Comparison of ENCODE assay signal across 7 cellular contexts in the genomic region with DNA sequence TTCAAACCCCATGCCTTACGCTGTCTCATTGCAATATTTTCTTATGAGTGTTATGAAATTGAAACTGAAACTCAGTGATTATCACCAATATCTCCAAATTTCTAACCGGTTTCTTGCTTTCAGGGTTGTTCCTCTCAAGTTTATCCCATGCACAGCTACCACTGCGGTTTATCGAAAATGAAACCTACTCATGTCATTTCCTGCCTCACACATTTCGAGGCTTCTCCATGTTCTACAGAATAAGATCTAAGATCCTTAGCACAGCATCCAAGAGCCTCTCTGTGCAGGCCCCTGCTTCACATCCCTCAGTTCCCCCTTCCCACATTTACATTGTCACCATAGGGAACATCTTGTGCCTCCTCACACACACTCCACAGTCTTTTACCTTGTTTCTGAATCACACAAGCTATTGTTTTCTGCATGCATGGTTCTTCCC. TPM values are rescaled to one million over a fixed set of nuclear protein-coding genes. Genes with fewer than 3 reads are reported as not detected.
DNase-seq lines count a peak whose midpoint lies in the region; ATAC-seq and TF ChIP-seq lines count a peak whose summit lies in the region.

No MANE protein-coding gene starts in this region.

- DNase-seq in GM19240 (ENCODE audit: insufficient read length, low spot score) (peak; percentile 11), T-helper 17 cell (peak in 1 of 3 donors; percentile 20), left cardiac atrium (no peak), testis (no peak), anterior cingulate cortex (lab: John Stamatoyannopoulos, UW) (no peak)
- DNase-seq in effector CD8-positive, alpha-beta T cell (lab: John Stamatoyannopoulos, UW): no peak

- 89 to 90% methylated on average over 5 of the region's 5 CpGs for WGBS in testis, 2 donors

- H3K4me3 ChIP-seq in testis: no peak overlapping the region

- no peak for TF ChIP-seq POLR2A in testis (IDR thresholded peaks at IDR 0.05)

- H3K27ac Mint-ChIP-seq in T-helper 17 cell: peak overlapping the region; percentile 92

- H3K27ac ChIP-seq in testis: no peak overlapping the region

- no peaks in the 10 kb centered on the region for H3K27me3 ChIP-seq in testis

- H3K4me1 Mint-ChIP-seq in T-helper 17 cell: peaks cover 24% of the 10 kb centered on the region

- H3K4me3 Mint-ChIP-seq in T-helper 17 cell: peak overlapping the region; percentile 83

- TF ChIP-seq CTCF in testis (IDR thresholded peaks at IDR 0.05): no peak

- H3K9me3 ChIP-seq in T-helper 17 cell (ENCODE audit: control insufficient read depth, low read length, poor library complexity, severe bottlenecking): no peaks in the 10 kb centered on the region
- no peaks in the 10 kb centered on the region for H3K9me3 ChIP-seq in testis

- H3K27me3 Mint-ChIP-seq in T-helper 17 cell: no peaks in the 10 kb centered on the region

- no peaks in the 10 kb centered on the region for H3K36me3 ChIP-seq in testis (ENCODE audit: low read depth, missing control alignments)

- no peaks in the 10 kb centered on the region for H3K36me3 Mint-ChIP-seq in T-helper 17 cell (ENCODE audit: low read depth)

- H3K4me1 ChIP-seq in testis: no peaks in the 10 kb centered on the region

- intact Hi-C loops in left cardiac atrium (cut with DNase I): no loop called here
- intact Hi-C loops in testis (cut with DNase I; ENCODE audit: low total_unique reads): no loop called here

- ATAC-seq in HG03064 (IDR thresholded peaks at IDR 0.05; ENCODE audit: low read depth, unreplicated experiment) (peak; percentile 98), T-helper 17 cell (peak; percentile 93), left cardiac atrium (peak; percentile 24 to 67)

RNA-seq across cellular contexts. Expression of gene FAR2, which starts 45.5 kb away (rescaled TPM):
- total RNA-seq in T-helper 17 cell (1 to 10 TPM; 6.6 to 8.5 TPM), left cardiac atrium (1 to 10 TPM; 6.2 TPM), testis (1 to 10 TPM; 5.1 to 5.8 TPM)
- polyA plus RNA-seq in testis (ENCODE audit: insufficient read depth, low read depth, low replicate concordance): 25.2 TPM

Comparison
In these comparisons a context has a peak if more than half of its experiments do, and no peak if none do; other contexts are left out.
1. ATAC-seq: peak in every context shown above with its lines; median percentile 98 in HG03064; 93 in T-helper 17 cell; 46 in left cardiac atrium.